ENCODE assay signal across 15 cellular contexts in the genomic region with DNA sequence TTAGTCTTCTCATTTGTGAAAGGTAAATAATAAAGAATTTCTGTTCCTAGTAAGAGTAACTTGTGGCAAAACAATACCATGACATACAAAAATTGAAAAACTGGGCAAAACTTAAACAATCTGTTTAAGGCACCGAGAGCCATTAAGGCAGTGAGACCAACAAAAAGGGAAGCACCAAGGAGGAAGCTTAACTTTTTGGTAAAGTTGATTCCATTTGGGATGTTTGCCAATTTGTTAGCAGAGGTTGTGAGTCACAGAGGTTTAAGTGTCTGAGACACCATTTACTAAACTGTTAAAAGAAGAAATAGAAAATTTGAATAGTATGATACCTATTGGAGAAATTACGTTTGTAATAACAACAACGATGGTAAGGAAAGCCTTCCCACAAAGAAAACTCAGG. TPM values are rescaled to one million over a fixed set of nuclear protein-coding genes. Genes with fewer than 3 reads are reported as not detected.
DNase-seq lines count a peak whose midpoint lies in the region; ATAC-seq and TF ChIP-seq lines count a peak whose summit lies in the region.
"Had no signal": no experiment of that assay in that cellular context is flagged by ENCODE, and none has a peak within 500 bp of the region (broad histone marks: within the 10 kb centered on the region; RNA-seq: fewer than 3 reads in every experiment).

No MANE protein-coding gene starts in this region.

- intact Hi-C loops in CD4-positive, alpha-beta T cell (cut with DNase I, micrococcal nuclease) = no loop called here

- H3K36me3 ChIP-seq in CD8-positive, alpha-beta memory T cell (ENCODE audit: insufficient read depth, low read length) = no peaks in the 10 kb centered on the region
- H3K36me3 ChIP-seq: left lung had no signal

- no peak for DNase-seq in CD4-positive, alpha-beta T cell
- peak; percentile 82 to 85 for DNase-seq in Kasumi-1 (lab: John Stamatoyannopoulos, UW)
- DNase-seq in T-helper 17 cell = no peak
- DNase-seq in fibroblast of pulmonary artery (ENCODE audit: low read depth) = peak; percentile 6
- no peak for DNase-seq in iPS-NIHi7 (ENCODE audit: extremely low spot score)
- DNase-seq in CD8-positive, alpha-beta memory T cell = no peak
- no peak for DNase-seq in NCI-H187 (lab: John Stamatoyannopoulos, UW)
- DNase-seq: activated CD8-positive, alpha-beta memory T cell treated with anti-CD3 and anti-CD28 coated beads, Interleukin-2, amount 10 ng/mL, durations not matched to agents 7 days and 5 days; effector CD4-positive, alpha-beta T cell; glutamatergic neuron; left lung; T1000 had no signal

- no peaks in the 10 kb centered on the region for H3K27me3 ChIP-seq in CD4-positive, alpha-beta T cell (ENCODE audit: control insufficient read depth, insufficient read depth, low read length)
- H3K27me3 ChIP-seq in CD8-positive, alpha-beta memory T cell (ENCODE audit: insufficient read depth, low read length, poor library complexity, severe bottlenecking) = no peaks in the 10 kb centered on the region
- H3K27me3 ChIP-seq: left lung had no signal

- H3K4me1 ChIP-seq in CD8-positive, alpha-beta memory T cell (ENCODE audit: insufficient read depth, low read length) = peaks cover 31% of the 10 kb centered on the region
- H3K4me1 ChIP-seq: left lung had no signal

- H3K27ac ChIP-seq in CD4-positive, alpha-beta T cell (ENCODE audit: low read depth, low read length) = peak overlapping the region; percentile 10
- no peak overlapping the region for H3K27ac ChIP-seq in CD8-positive, alpha-beta memory T cell (ENCODE audit: low read depth, low read length)
- H3K27ac ChIP-seq: left lung had no signal

- POLR2A ChIA-PET in CD4-positive, alpha-beta T cell (lab: Charles Lee) = interaction anchor here (0.7 to 3.3 kb wide), 6 partner anchors 25 to 349 kb away, joined by 3 to 40 read pairs (median 6); a partner anchor contains a TSS
- POLR2A ChIA-PET in CD8-positive, alpha-beta memory T cell (lab: Charles Lee) = interaction anchor here (0.6 to 2.0 kb wide), 2 partner anchors 24 to 75 kb away, joined by 5 to 9 read pairs; no protein-coding TSS in a partner anchor

- no peak for ATAC-seq in CD4-positive, alpha-beta T cell (ENCODE audit: poor library complexity)
- no peak for ATAC-seq in T-helper 17 cell
- no peak for ATAC-seq in HG02981 (IDR thresholded peaks at IDR 0.05; ENCODE audit: unreplicated experiment)
- ATAC-seq: activated CD8-positive, alpha-beta memory T cell treated with anti-CD3 and anti-CD28 coated beads, Interleukin-2, amount 10 ng/mL, durations not matched to agents 7 days and 5 days; left lung had no signal

- H3K4me1 Mint-ChIP-seq in CD4-positive, alpha-beta T cell (ENCODE audit: low read depth) = peaks cover 82% of the 10 kb centered on the region
- H3K4me1 Mint-ChIP-seq in T-helper 17 cell = peaks cover 28% of the 10 kb centered on the region
- H3K4me1 Mint-ChIP-seq in CD8-positive, alpha-beta memory T cell = peaks cover 44 to 66% (median 60%) of the 10 kb centered on the region in 3 donors

- H3K27ac Mint-ChIP-seq in CD4-positive, alpha-beta T cell = peak overlapping the region; percentile 90
- peak overlapping the region; percentile 62 for H3K27ac Mint-ChIP-seq in T-helper 17 cell
- H3K27ac Mint-ChIP-seq in CD8-positive, alpha-beta memory T cell = no peak overlapping the region
- H3K27ac Mint-ChIP-seq: activated CD8-positive, alpha-beta memory T cell treated with anti-CD3 and anti-CD28 coated beads, Interleukin-2, amount 10 ng/mL, durations not matched to agents 7 days and 5 days had no signal

- H3K4me3 Mint-ChIP-seq in CD4-positive, alpha-beta T cell = peak overlapping the region; percentile 69
- no peak overlapping the region for H3K4me3 Mint-ChIP-seq in T-helper 17 cell
- peak overlapping the region in 2 of 7 donors; percentile 28 to 31 for H3K4me3 Mint-ChIP-seq in CD8-positive, alpha-beta memory T cell
- H3K4me3 Mint-ChIP-seq: activated CD8-positive, alpha-beta memory T cell treated with anti-CD3 and anti-CD28 coated beads, Interleukin-2, amount 10 ng/mL, durations not matched to agents 7 days and 5 days had no signal

- CTCF ChIA-PET in CD4-positive, alpha-beta T cell (lab: Charles Lee) = interaction anchor here (0.7 kb wide), 1 partner anchor 350 kb away, joined by 3 read pairs; no protein-coding TSS in a partner anchor
- CTCF ChIA-PET in CD8-positive, alpha-beta memory T cell (lab: Charles Lee) = interaction anchor here (2.2 kb wide), 1 partner anchor 22 kb away, joined by 5 read pairs; no protein-coding TSS in a partner anchor

- TF ChIP-seq CTCF in CD4-positive, alpha-beta T cell (IDR thresholded peaks at IDR 0.05) = no peak
- no peak for TF ChIP-seq CTCF in fibroblast of pulmonary artery (IDR thresholded peaks at IDR 0.05; ENCODE audit: low read length, missing control alignments)

- H3K36me3 Mint-ChIP-seq in CD4-positive, alpha-beta T cell (ENCODE audit: low read depth) = no peaks in the 10 kb centered on the region
- H3K36me3 Mint-ChIP-seq in T-helper 17 cell (ENCODE audit: low read depth) = no peaks in the 10 kb centered on the region
- peaks cover 0 to 3% (median 0%) of the 10 kb centered on the region in 3 donors for H3K36me3 Mint-ChIP-seq in CD8-positive, alpha-beta memory T cell

- no peaks in the 10 kb centered on the region for H3K9me3 Mint-ChIP-seq in CD4-positive, alpha-beta T cell
- no peaks in the 10 kb centered on the region for H3K9me3 Mint-ChIP-seq in CD8-positive, alpha-beta memory T cell

- H3K4me3 ChIP-seq in fibroblast of pulmonary artery (replicated peaks; ENCODE audit: low read depth, low read length) = no peak overlapping the region
- H3K4me3 ChIP-seq in CD8-positive, alpha-beta memory T cell (ENCODE audit: low read length) = no peak overlapping the region
- H3K4me3 ChIP-seq: left lung had no signal

- no peaks in the 10 kb centered on the region for H3K9me3 ChIP-seq in CD4-positive, alpha-beta T cell (ENCODE audit: control insufficient read depth, low read length)
- H3K9me3 ChIP-seq in T-helper 17 cell (ENCODE audit: control insufficient read depth, low read length, poor library complexity, severe bottlenecking) = no peaks in the 10 kb centered on the region
- no peaks in the 10 kb centered on the region for H3K9me3 ChIP-seq in CD8-positive, alpha-beta memory T cell (ENCODE audit: low read length)
- H3K9me3 ChIP-seq: left lung had no signal

- no peaks in the 10 kb centered on the region for H3K27me3 Mint-ChIP-seq in CD4-positive, alpha-beta T cell
- no peaks in the 10 kb centered on the region for H3K27me3 Mint-ChIP-seq in T-helper 17 cell
- H3K27me3 Mint-ChIP-seq in CD8-positive, alpha-beta memory T cell = no peaks in the 10 kb centered on the region
- H3K27me3 Mint-ChIP-seq: activated CD8-positive, alpha-beta memory T cell treated with anti-CD3 and anti-CD28 coated beads, Interleukin-2, amount 10 ng/mL, durations not matched to agents 7 days and 5 days had no signal

RNA-seq across cellular contexts. Expression of a gene that starts 4.9 kb away (rescaled TPM):
- total RNA-seq in CD4-positive, alpha-beta T cell = not detected
- total RNA-seq in T-helper 17 cell = under 1 TPM in 1 of 2 donors, not detected in 1; 0.32 TPM
- not detected for total RNA-seq in CD8-positive, alpha-beta memory T cell
- not detected for polyA plus RNA-seq in CD8-positive, alpha-beta memory T cell
- total RNA-seq: activated CD8-positive, alpha-beta memory T cell treated with anti-CD3 and anti-CD28 coated beads, Interleukin-2, amount 10 ng/mL, durations not matched to agents 7 days and 5 days; left lung; temporal lobe had no signal
- polyA plus RNA-seq: neural cell had no signal

RNA-seq across cellular contexts. Expression of a gene that starts 41.7 kb away (rescaled TPM):
- total RNA-seq in CD4-positive, alpha-beta T cell = under 1 TPM; 0.11 to 0.20 TPM
- total RNA-seq in T-helper 17 cell = under 1 TPM; 0.15 to 0.23 TPM
- total RNA-seq in CD8-positive, alpha-beta memory T cell = not detected
- polyA plus RNA-seq in CD8-positive, alpha-beta memory T cell = 0.43 TPM
- total RNA-seq: temporal lobe had no signal
- polyA plus RNA-seq: neural cell had no signal

RNA-seq across cellular contexts. Expression of a gene that starts 47.2 kb away (rescaled TPM):
- 1 to 10 TPM; 8.9 to 9.5 TPM for total RNA-seq in CD4-positive, alpha-beta T cell
- total RNA-seq in T-helper 17 cell = 1 to 10 TPM; 9.5 to 9.6 TPM
- 10 to 100 TPM; 54.0 to 58.3 TPM for total RNA-seq in CD8-positive, alpha-beta memory T cell
- polyA plus RNA-seq in CD8-positive, alpha-beta memory T cell = 4.6 TPM

RNA-seq across cellular contexts. Expression of a gene that starts 53.6 kb away (rescaled TPM):
- total RNA-seq in CD4-positive, alpha-beta T cell = 10 to 100 TPM; 28.5 to 32.7 TPM
- total RNA-seq in T-helper 17 cell = 100 to 1,000 TPM; 104 to 109 TPM
- total RNA-seq in CD8-positive, alpha-beta memory T cell = 10 to 100 TPM; 28.6 to 30.2 TPM
- 158 TPM for polyA plus RNA-seq in CD8-positive, alpha-beta memory T cell

Comparison
In these comparisons a context has a peak if more than half of its experiments do, and no peak if none do; other contexts are left out.
1. DNase-seq: peak in Kasumi-1 (2 of 2) and fibroblast of pulmonary artery (single experiment); none in CD4-positive, alpha-beta T cell (0 of 10), T-helper 17 cell (0 of 3), iPS-NIHi7 (single experiment), CD8-positive, alpha-beta memory T cell (0 of 5) and NCI-H187 (0 of 2).
2. H3K27ac Mint-ChIP-seq: peak in CD4-positive, alpha-beta T cell (single experiment) and T-helper 17 cell (single experiment); none in CD8-positive, alpha-beta memory T cell (0 of 8).
3. RNA of a gene that starts 47.2 kb away (total RNA-seq): 54.0 to 58.3 TPM in CD8-positive, alpha-beta memory T cell; 9.5 to 9.6 TPM in T-helper 17 cell and 8.9 to 9.5 TPM in CD4-positive, alpha-beta T cell; every median in the first group is over 4 times any median in the second.